Comparison of ENCODE assay signal across 28 cellular contexts in the genomic region with DNA sequence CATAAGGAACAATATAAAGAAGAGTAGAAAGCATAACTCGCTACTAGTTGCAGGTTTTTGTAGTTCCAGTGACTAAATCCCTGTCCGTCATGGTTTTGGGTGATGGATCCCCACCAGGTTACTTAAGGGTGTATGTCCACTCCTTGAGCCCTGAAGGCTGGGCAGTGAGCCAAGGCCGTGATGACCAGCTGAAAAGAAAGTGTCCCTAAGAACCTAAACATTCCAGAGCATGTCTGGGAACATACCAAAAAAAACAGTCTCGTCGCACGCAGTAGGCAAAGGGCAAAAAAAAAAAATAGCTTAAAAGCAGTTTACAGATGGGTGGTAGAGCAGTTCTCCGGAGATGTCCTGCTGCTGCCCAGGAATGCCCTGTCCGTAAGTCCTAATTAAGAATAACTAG. TPM values are rescaled to one million over a fixed set of nuclear protein-coding genes. Genes with fewer than 3 reads are reported as not detected.
A peak's percentile ranks its signal among the peaks of the same experiment; 100 is the strongest.
DNase-seq lines count a peak whose midpoint lies in the region; FAIRE-seq and TF ChIP-seq lines count a peak whose summit lies in the region.
"Had no signal": no experiment of that assay in that cellular context is flagged by ENCODE, and none has a peak within 500 bp of the region (broad histone marks: within the 10 kb centered on the region; RNA-seq: fewer than 3 reads in every experiment).

No MANE protein-coding gene starts in this region.

- no peak overlapping the region for H3K27ac ChIP-seq in astrocyte (ENCODE audit: low read depth, low read length)
- H3K27ac ChIP-seq: dorsolateral prefrontal cortex, neural progenitor cell, VCaP had no signal

- H3K4me3 ChIP-seq in astrocyte (ENCODE audit: insufficient read depth, low read depth, low read length) (peak overlapping the region; percentile 8), fibroblast of the aortic adventitia (ENCODE audit: low read depth, low read length) (no peak overlapping the region)
- H3K4me3 ChIP-seq: dorsolateral prefrontal cortex, neural progenitor cell, transverse colon had no signal

- H3K79me2 ChIP-seq in astrocyte (ENCODE audit: insufficient read depth, low read length) = no peaks in the 10 kb centered on the region

- no peak for FAIRE-seq in astrocyte (lab: Jason Lieb, UNC)
- FAIRE-seq: A204.1 had no signal

- peak overlapping the region; percentile 35 for H2AFZ ChIP-seq in astrocyte (ENCODE audit: low read depth, low read length)
- H2AFZ ChIP-seq: neural progenitor cell had no signal

- H3K27me3 Mint-ChIP-seq in astrocyte (ENCODE audit: low read depth, unreplicated experiment) (no peaks in the 10 kb centered on the region), osteocyte (ENCODE audit: unreplicated experiment) (no peaks in the 10 kb centered on the region)
- H3K27me3 Mint-ChIP-seq: activated T-cell treated with anti-CD3 and anti-CD28 coated beads, Interleukin-2, amount 50 U/mL, for 24 hours; progenitor cell of endocrine pancreas; stimulated activated naive CD8-positive, alpha-beta T cell treated with anti-CD3 and anti-CD28 coated beads, Interleukin-15, amount 100 ng/mL, for 72 hours had no signal

- no peak overlapping the region for H3K9ac ChIP-seq in astrocyte (ENCODE audit: low read length)
- H3K9ac ChIP-seq: neural progenitor cell had no signal

- H3K4me1 Mint-ChIP-seq in astrocyte (ENCODE audit: low read depth, unreplicated experiment) = no peaks in the 10 kb centered on the region
- peaks cover 44% of the 10 kb centered on the region for H3K4me1 Mint-ChIP-seq in osteocyte (ENCODE audit: unreplicated experiment)
- H3K4me1 Mint-ChIP-seq: neural progenitor cell; stimulated activated naive CD8-positive, alpha-beta T cell treated with anti-CD3 and anti-CD28 coated beads, Interleukin-15, amount 100 ng/mL, for 72 hours had no signal

- no peaks in the 10 kb centered on the region for H4K20me1 ChIP-seq in astrocyte (ENCODE audit: insufficient read depth, low read length)

- H3K36me3 Mint-ChIP-seq in astrocyte (ENCODE audit: low read depth, unreplicated experiment) (peaks cover 2% of the 10 kb centered on the region), osteocyte (ENCODE audit: unreplicated experiment) (peaks cover 2% of the 10 kb centered on the region)
- H3K36me3 Mint-ChIP-seq: CD8-positive, alpha-beta T cell had no signal

- H3K36me3 ChIP-seq in astrocyte (ENCODE audit: insufficient read depth, low read length) = no peaks in the 10 kb centered on the region
- H3K36me3 ChIP-seq: transverse colon had no signal

- no peaks in the 10 kb centered on the region for H3K4me1 ChIP-seq in astrocyte (ENCODE audit: insufficient read depth, low read length)
- H3K4me1 ChIP-seq: neural progenitor cell had no signal

- H3K9me3 Mint-ChIP-seq in astrocyte (ENCODE audit: unreplicated experiment) (no peaks in the 10 kb centered on the region), osteocyte (ENCODE audit: unreplicated experiment) (no peaks in the 10 kb centered on the region)

- H3K4me3 Mint-ChIP-seq in astrocyte (ENCODE audit: unreplicated experiment) = no peak overlapping the region
- peak overlapping the region; percentile 44 for H3K4me3 Mint-ChIP-seq in osteocyte (ENCODE audit: unreplicated experiment)
- H3K4me3 Mint-ChIP-seq: activated T-cell treated with anti-CD3 and anti-CD28 coated beads, Interleukin-2, amount 50 U/mL, for 24 hours; CD8-positive, alpha-beta T cell; neural progenitor cell; stimulated activated naive CD8-positive, alpha-beta T cell treated with anti-CD3 and anti-CD28 coated beads, Interleukin-15, amount 100 ng/mL, for 72 hours had no signal

- DNase-seq in AG08396 (ENCODE audit: low spot score) = peak; percentile 19
- DNase-seq in astrocyte (ENCODE audit: low read depth) = no peak
- DNase-seq in fibroblast of the aortic adventitia (ENCODE audit: low read depth) = peak; percentile 12
- peak; percentile 93 for DNase-seq in osteocyte (ENCODE audit: extremely low spot score, unreplicated experiment)
- no peak for DNase-seq in amygdala (lab: John Stamatoyannopoulos, UW)
- DNase-seq in HCEC 1CT = no peak
- DNase-seq in NCI-H748 (lab: John Stamatoyannopoulos, UW; ENCODE audit: unreplicated experiment) = no peak
- no peak for DNase-seq in NCI-H82 (lab: John Stamatoyannopoulos, UW)
- DNase-seq: activated CD4-positive, alpha-beta T cell treated with anti-CD3 and anti-CD28 coated beads for 48 hours; activated gamma-delta T cell treated with Interleukin-2 at 50 U/mL for 16 hours; activated T-cell treated with anti-CD3 and anti-CD28 coated beads, Interleukin-2, amount 50 U/mL, for 24 hours; CD8-positive, alpha-beta T cell; central memory CD4-positive, alpha-beta T cell; DMS 273 treated with DMSO at 0.1 percent for 48 hours; dorsolateral prefrontal cortex; glutamatergic neuron; GOT3; NCI-H1092 treated with DMSO at 0.1 percent for 48 hours; NCI-H187; NCI-H526; SHP77; stimulated activated naive CD8-positive, alpha-beta T cell treated with anti-CD3 and anti-CD28 coated beads, Interleukin-15, amount 100 ng/mL, for 72 hours; T-helper 9 cell; transverse colon had no signal

- TF ChIP-seq CTCF in astrocyte (IDR thresholded peaks at IDR 0.05; ENCODE audit: insufficient read depth, low read depth, low read length) (no peak), fibroblast of the aortic adventitia (IDR thresholded peaks at IDR 0.05; ENCODE audit: insufficient read depth, low read length) (no peak), osteocyte (IDR thresholded peaks at IDR 0.05) (no peak)

- no peaks in the 10 kb centered on the region for H3K27me3 ChIP-seq in astrocyte (ENCODE audit: insufficient read depth, low read length)
- H3K27me3 ChIP-seq: dorsolateral prefrontal cortex, neural progenitor cell, transverse colon had no signal

- H3K27ac Mint-ChIP-seq in astrocyte (ENCODE audit: unreplicated experiment) (no peak overlapping the region), osteocyte (ENCODE audit: unreplicated experiment) (peak overlapping the region; percentile 97)
- H3K27ac Mint-ChIP-seq: activated T-cell treated with anti-CD3 and anti-CD28 coated beads, Interleukin-2, amount 50 U/mL, for 24 hours; CD8-positive, alpha-beta T cell; neural progenitor cell; progenitor cell of endocrine pancreas; stimulated activated naive CD8-positive, alpha-beta T cell treated with anti-CD3 and anti-CD28 coated beads, Interleukin-15, amount 100 ng/mL, for 72 hours had no signal

- peak overlapping the region; percentile 61 for H3K4me2 ChIP-seq in astrocyte (ENCODE audit: low read length)
- H3K4me2 ChIP-seq: neural progenitor cell had no signal

- no peaks in the 10 kb centered on the region for H3K9me3 ChIP-seq in astrocyte (ENCODE audit: insufficient read depth, low read depth, low read length)
- H3K9me3 ChIP-seq: transverse colon had no signal

RNA-seq across cellular contexts. Expression of a gene that starts 21.4 kb away (rescaled TPM):
- total RNA-seq in astrocyte (39.6 and 40.3 TPM in 2 replicates), fibroblast of the aortic adventitia (ENCODE audit: low replicate concordance) (43.3 and 123 TPM in 2 replicates), osteocyte (36.1 and 38.3 TPM in 2 replicates)

Comparison
In these comparisons a context has a peak if more than half of its experiments do, and no peak if none do; other contexts are left out.
1. DNase-seq: peak in AG08396 (single experiment), fibroblast of the aortic adventitia (single experiment) and osteocyte (single experiment); none in astrocyte (single experiment), amygdala (0 of 56), HCEC 1CT (single experiment), NCI-H748 (single experiment) and NCI-H82 (single experiment).